Comparison of ENCODE assay signal across 9 cellular contexts in genomic region chr16:83552930-83553329, GRCh38.
"Had no signal": no experiment of that assay in that cellular context is flagged by ENCODE, and none has a peak within 500 bp of the region (broad histone marks: within the 10 kb centered on the region; RNA-seq: fewer than 3 reads in every experiment).

No MANE protein-coding gene starts in this region.

- ATAC-seq: HCT116 had no signal

- H3K9me3 ChIP-seq: HAP-1 had no signal

- H3K4me2 ChIP-seq: KMS-11 had no signal

- H3K4me1 ChIP-seq: HAP-1 had no signal

- H3K4me3 ChIP-seq: GM23248, HAP-1 had no signal

- H3K27ac ChIP-seq: GM23248, KMS-11 had no signal

- H3K36me3 ChIP-seq: HAP-1 had no signal

- H2AFZ ChIP-seq: GM23248 had no signal

- H3K9ac ChIP-seq: GM23248, KMS-11 had no signal

- DNase-seq: GOT3, H7, HFFc6, Karpas-422, KBM-7 had no signal
